In genomic region chr9:132994410-132995120, GRCh38 we compare ENCODE assay signal across 1 cellular context.
TF ChIP-seq lines count a peak whose summit lies in the region.

No MANE protein-coding gene starts in this region.

TF ChIP-seq in H1, 55 proteins besides CTCF, POLR2A, EP300 and RAD21:
- TF ChIP-seq BRCA1 (IDR thresholded peaks at IDR 0.05; ENCODE audit: low read depth, low read length) = no peak
- no peak for TF ChIP-seq NRF1 (IDR thresholded peaks at IDR 0.05; ENCODE audit: low read depth, low read length)
- TF ChIP-seq POLR2AphosphoS5 (IDR thresholded peaks at IDR 0.05; ENCODE audit: low read depth, low read length) = no peak
